9 cellular contexts compared by ENCODE assay signal in genomic region chr19:41427647-41428480, GRCh38. TPM values are rescaled to one million over a fixed set of nuclear protein-coding genes. Genes with fewer than 3 reads are reported as not detected.
DNase-seq lines count a peak whose midpoint lies in the region; ATAC-seq, FAIRE-seq and TF ChIP-seq lines count a peak whose summit lies in the region.
"Had no signal": no experiment of that assay in that cellular context is flagged by ENCODE, and none has a peak within 500 bp of the region (broad histone marks: within the 10 kb centered on the region; RNA-seq: fewer than 3 reads in every experiment).

No MANE protein-coding gene starts in this region.

- no peak overlapping the region for H3K9ac ChIP-seq in parathyroid adenoma

- peak in 6 of 7 experiments; percentile 29 to 69 (median 48) for DNase-seq in CD8-positive, alpha-beta T cell
- DNase-seq in NCI-H1105 treated with DMSO at 0.1 percent for 48 hours (lab: John Stamatoyannopoulos, UW), result peak; percentile 84
- DNase-seq in activated T-cell treated with anti-CD3 and anti-CD28 coated beads, Interleukin-2, amount 50 U/mL, for 72 hours, result peak; percentile 26 to 29
- peak; percentile 22 for DNase-seq in fibroblast of the aortic adventitia (ENCODE audit: low read depth)
- DNase-seq in GM12892 (ENCODE audit: insufficient read length), result no peak

- H3K27ac Mint-ChIP-seq in CD8-positive, alpha-beta T cell, result peak overlapping the region; percentile 90
- H3K27ac Mint-ChIP-seq in activated T-cell treated with anti-CD3 and anti-CD28 coated beads, Interleukin-2, amount 50 U/mL, for 72 hours, result peak overlapping the region; percentile 92

- H3K4me1 ChIP-seq in CD8-positive, alpha-beta T cell (ENCODE audit: insufficient read depth, low read length), result peaks cover 25% of the 10 kb centered on the region
- H3K4me1 ChIP-seq in parathyroid adenoma, result peaks cover 14% of the 10 kb centered on the region

- POLR2A ChIA-PET in CD8-positive, alpha-beta T cell (lab: Charles Lee), result interaction anchor here (1.4 to 2.0 kb wide), 2 partner anchors 12 to 63 kb away, joined by 7 to 8 read pairs; partner anchors contain the start of genes B9D2 and DMAC2

- peak; percentile 67 for ATAC-seq in CD8-positive, alpha-beta T cell
- peak; percentile 53 to 60 for ATAC-seq in activated T-cell treated with anti-CD3 and anti-CD28 coated beads, Interleukin-2, amount 50 U/mL, for 72 hours (replicated peaks in 1 of 2)
- no peak for ATAC-seq in HG03439 (IDR thresholded peaks at IDR 0.05; ENCODE audit: unreplicated experiment)
- no peak for ATAC-seq in HG03135 (IDR thresholded peaks at IDR 0.05; ENCODE audit: unreplicated experiment)

- peaks cover 33% of the 10 kb centered on the region for H3K4me1 Mint-ChIP-seq in CD8-positive, alpha-beta T cell (ENCODE audit: low read depth)
- peaks cover 24% of the 10 kb centered on the region for H3K4me1 Mint-ChIP-seq in activated T-cell treated with anti-CD3 and anti-CD28 coated beads, Interleukin-2, amount 50 U/mL, for 72 hours (ENCODE audit: low read depth)

- no peaks in the 10 kb centered on the region for H3K27me3 ChIP-seq in CD8-positive, alpha-beta T cell (ENCODE audit: insufficient read depth, low read length)
- H3K27me3 ChIP-seq in parathyroid adenoma (ENCODE audit: control insufficient read depth, insufficient read depth, low read length), result no peaks in the 10 kb centered on the region

- peaks cover 35% of the 10 kb centered on the region for H3K36me3 Mint-ChIP-seq in CD8-positive, alpha-beta T cell
- H3K36me3 Mint-ChIP-seq in activated T-cell treated with anti-CD3 and anti-CD28 coated beads, Interleukin-2, amount 50 U/mL, for 72 hours (ENCODE audit: insufficient read depth in 2 of 2), result peaks cover 1 to 10% of the 10 kb centered on the region in 2 donors

- peak overlapping the region; percentile 52 for H3K4me3 ChIP-seq in CD8-positive, alpha-beta T cell (ENCODE audit: low read depth, low read length)
- H3K4me3 ChIP-seq in fibroblast of the aortic adventitia (ENCODE audit: low read depth, low read length) (peak overlapping the region; percentile 58), parathyroid adenoma (ENCODE audit: low read depth, low read length) (peak overlapping the region; percentile 55)

- peaks cover 27% of the 10 kb centered on the region for H3K36me3 ChIP-seq in CD8-positive, alpha-beta T cell (ENCODE audit: insufficient read depth, low read length)
- no peaks in the 10 kb centered on the region for H3K36me3 ChIP-seq in parathyroid adenoma (ENCODE audit: control insufficient read depth, insufficient read depth, low read length)

- peak overlapping the region; percentile 80 for H2AFZ ChIP-seq in parathyroid adenoma

- no peak for FAIRE-seq in GM12892 (lab: Jason Lieb, UNC)
- FAIRE-seq: endometrium had no signal

- peak overlapping the region; percentile 81 for H3K4me2 ChIP-seq in parathyroid adenoma (ENCODE audit: low read length)

- no peak for TF ChIP-seq CTCF in CD8-positive, alpha-beta T cell (IDR thresholded peaks at IDR 0.05)
- peak; percentile 12 for TF ChIP-seq CTCF in fibroblast of the aortic adventitia (IDR thresholded peaks at IDR 0.05; ENCODE audit: insufficient read depth, low read length)
- TF ChIP-seq CTCF in parathyroid adenoma (IDR thresholded peaks at IDR 0.05), result no peak

- H3K4me3 Mint-ChIP-seq in CD8-positive, alpha-beta T cell, result peak overlapping the region; percentile 89
- peak overlapping the region; percentile 79 to 95 for H3K4me3 Mint-ChIP-seq in activated T-cell treated with anti-CD3 and anti-CD28 coated beads, Interleukin-2, amount 50 U/mL, for 72 hours

- no peaks in the 10 kb centered on the region for H3K9me3 Mint-ChIP-seq in CD8-positive, alpha-beta T cell
- no peaks in the 10 kb centered on the region for H3K9me3 Mint-ChIP-seq in activated T-cell treated with anti-CD3 and anti-CD28 coated beads, Interleukin-2, amount 50 U/mL, for 72 hours

- H3K27ac ChIP-seq in CD8-positive, alpha-beta T cell (ENCODE audit: low read depth, low read length), result peak overlapping the region; percentile 44
- peak overlapping the region; percentile 73 for H3K27ac ChIP-seq in parathyroid adenoma

- CTCF ChIA-PET in CD8-positive, alpha-beta T cell (lab: Charles Lee), result interaction anchor here (0.8 to 1.2 kb wide), 4 partner anchors 22 to 224 kb away, joined by 3 to 4 read pairs (median 3); no protein-coding TSS in a partner anchor

- no peak for TF ChIP-seq POLR2A in GM12892 (IDR thresholded peaks at IDR 0.05; ENCODE audit: low read depth, low read length)

- H3K79me2 ChIP-seq in parathyroid adenoma, result no peaks in the 10 kb centered on the region

- intact Hi-C loops in CD8-positive, alpha-beta T cell (cut with DNase I, micrococcal nuclease), result loop anchor here in 1 of 2 experiments (1.0 kb wide), 1 partner anchor 11 kb away; the partner anchor contains the start of gene DMAC2

- H3K27me3 Mint-ChIP-seq in CD8-positive, alpha-beta T cell (ENCODE audit: low read depth), result no peaks in the 10 kb centered on the region
- no peaks in the 10 kb centered on the region for H3K27me3 Mint-ChIP-seq in activated T-cell treated with anti-CD3 and anti-CD28 coated beads, Interleukin-2, amount 50 U/mL, for 72 hours (ENCODE audit: low read depth)

- H3K9me3 ChIP-seq in CD8-positive, alpha-beta T cell (ENCODE audit: low read length), result no peaks in the 10 kb centered on the region
- H3K9me3 ChIP-seq in parathyroid adenoma (ENCODE audit: control insufficient read depth, low read length), result no peaks in the 10 kb centered on the region

RNA-seq across cellular contexts. Expression of gene B3GNT8, which starts 0.7 kb away (rescaled TPM):
- 1 to 10 TPM; 1.8 to 3.4 TPM for total RNA-seq in CD8-positive, alpha-beta T cell
- total RNA-seq in activated T-cell treated with anti-CD3 and anti-CD28 coated beads, Interleukin-2, amount 50 U/mL, for 72 hours, result 1 to 10 TPM in 1 of 2 donors, not detected in 1; 1.1 TPM
- 1.5 and 2.1 TPM in 2 replicates for total RNA-seq in fibroblast of the aortic adventitia (ENCODE audit: low replicate concordance)
- polyA plus RNA-seq in GM12892 (2012; ENCODE audit: missing spikeins), result not detected

RNA-seq across cellular contexts. Expression of gene DMAC2, which starts 11.8 kb away (rescaled TPM):
- total RNA-seq in CD8-positive, alpha-beta T cell, result 10 to 100 TPM; 23.2 to 25.7 TPM
- total RNA-seq in activated T-cell treated with anti-CD3 and anti-CD28 coated beads, Interleukin-2, amount 50 U/mL, for 72 hours, result 10 to 100 TPM; 59.9 to 66.6 TPM
- total RNA-seq in fibroblast of the aortic adventitia (ENCODE audit: low replicate concordance), result 29.3 and 31.2 TPM in 2 replicates
- polyA plus RNA-seq in GM12892 (2012; ENCODE audit: missing spikeins), result 28.2 TPM

RNA-seq across cellular contexts. Expression of gene ERICH4, which starts 15.1 kb away (rescaled TPM):
- not detected for total RNA-seq in CD8-positive, alpha-beta T cell
- total RNA-seq in activated T-cell treated with anti-CD3 and anti-CD28 coated beads, Interleukin-2, amount 50 U/mL, for 72 hours, result not detected
- not detected in 2 replicates for total RNA-seq in fibroblast of the aortic adventitia (ENCODE audit: low replicate concordance)
- polyA plus RNA-seq in GM12892 (2012; ENCODE audit: missing spikeins), result not detected

RNA-seq across cellular contexts. Expression of gene BCKDHA, which starts 30.2 kb away (rescaled TPM):
- 10 to 100 TPM; 19.4 to 20.5 TPM for total RNA-seq in CD8-positive, alpha-beta T cell
- 10 to 100 TPM; 18.4 to 21.6 TPM for total RNA-seq in activated T-cell treated with anti-CD3 and anti-CD28 coated beads, Interleukin-2, amount 50 U/mL, for 72 hours
- total RNA-seq in fibroblast of the aortic adventitia (ENCODE audit: low replicate concordance), result 3.5 and 15.3 TPM in 2 replicates
- polyA plus RNA-seq in GM12892 (2012; ENCODE audit: missing spikeins), result 36.2 TPM

RNA-seq across cellular contexts. Expression of gene EXOSC5, which starts 30.7 kb away (rescaled TPM):
- total RNA-seq in CD8-positive, alpha-beta T cell, result 1 to 10 TPM; 4.1 to 5.5 TPM
- total RNA-seq in activated T-cell treated with anti-CD3 and anti-CD28 coated beads, Interleukin-2, amount 50 U/mL, for 72 hours, result 10 to 100 TPM; 30.3 to 30.7 TPM
- 12.1 and 14.6 TPM in 2 replicates for total RNA-seq in fibroblast of the aortic adventitia (ENCODE audit: low replicate concordance)
- 59.4 TPM for polyA plus RNA-seq in GM12892 (2012; ENCODE audit: missing spikeins)

Comparison
In these comparisons a context has a peak if more than half of its experiments do, and no peak if none do; other contexts are left out.
1. ATAC-seq: peak in CD8-positive, alpha-beta T cell (single experiment) and activated T-cell treated with anti-CD3 and anti-CD28 coated beads, Interleukin-2, amount 50 U/mL, for 72 hours (2 of 2); none in HG03439 (single experiment) and HG03135 (single experiment).
2. Peak in every context shown above with its lines, with median percentiles within 50 percentile points of each other: H3K4me3 ChIP-seq.